In the genomic region with DNA sequence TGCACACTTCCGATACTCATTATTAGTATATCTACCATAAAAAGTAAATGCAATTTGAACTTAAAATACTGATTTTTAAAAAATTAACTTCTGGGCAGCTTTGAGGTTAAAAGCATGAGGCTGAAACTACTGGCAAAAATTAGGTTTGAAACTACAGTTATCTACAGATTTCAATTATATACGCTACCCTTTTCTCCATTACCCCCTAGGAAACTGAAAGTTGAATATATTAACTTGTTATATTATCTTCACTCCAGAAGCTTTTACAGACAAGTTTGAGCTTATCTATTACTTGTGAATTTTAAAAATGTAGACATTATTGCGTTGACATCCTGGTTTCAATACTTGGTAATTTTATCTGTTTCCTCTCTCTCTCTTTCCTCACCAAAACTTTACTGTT, we compare ENCODE assay signal across 22 cellular contexts.
"Had no signal": no experiment of that assay in that cellular context is flagged by ENCODE, and none has a peak within 500 bp of the region (broad histone marks: within the 10 kb centered on the region; RNA-seq: fewer than 3 reads in every experiment).

No MANE protein-coding gene starts in this region.

- H3K4me1 ChIP-seq: neural progenitor cell, spleen, upper lobe of left lung had no signal

- H3K4me1 Mint-ChIP-seq: activated T-helper 17 cell treated with anti-CD3 and anti-CD28 coated beads, Interleukin-2, amount 50 U/mL, for 72 hours; brain; naive thymus-derived CD8-positive, alpha-beta T cell had no signal

- H3K36me3 ChIP-seq: neural progenitor cell, spleen, upper lobe of left lung had no signal

- H2AFZ ChIP-seq: neural progenitor cell had no signal

- H3K27ac ChIP-seq: neural progenitor cell, spleen, upper lobe of left lung had no signal

- H3K9me3 Mint-ChIP-seq: activated naive CD4-positive, alpha-beta T cell treated with anti-CD3 and anti-CD28 coated beads, Interleukin-2, amount 50 U/mL, for 72 hours; activated T-cell treated with anti-CD3 and anti-CD28 coated beads, Interleukin-2, amount 50 U/mL, for 24 hours; activated T-helper 17 cell treated with anti-CD3 and anti-CD28 coated beads, Interleukin-2, amount 50 U/mL, for 72 hours; neural progenitor cell; WTC11 had no signal

- H3K4me3 Mint-ChIP-seq: activated T-cell treated with anti-CD3 and anti-CD28 coated beads, Interleukin-2, amount 50 U/mL, for 24 hours; activated T-helper 17 cell treated with anti-CD3 and anti-CD28 coated beads, Interleukin-2, amount 50 U/mL, for 72 hours; brain; naive thymus-derived CD8-positive, alpha-beta T cell; neural progenitor cell; WTC11 had no signal

- H3K4me3 ChIP-seq: lung, neural progenitor cell, spleen, upper lobe of left lung had no signal

- H3K27ac Mint-ChIP-seq: activated naive CD4-positive, alpha-beta T cell treated with anti-CD3 and anti-CD28 coated beads, Interleukin-2, amount 50 U/mL, for 72 hours; activated T-cell treated with anti-CD3 and anti-CD28 coated beads, Interleukin-2, amount 50 U/mL, for 24 hours; activated T-helper 17 cell treated with anti-CD3 and anti-CD28 coated beads, Interleukin-2, amount 50 U/mL, for 72 hours; brain; naive thymus-derived CD8-positive, alpha-beta T cell; neural progenitor cell; progenitor cell of endocrine pancreas; WTC11 had no signal

- H3K9me3 ChIP-seq: spleen, upper lobe of left lung had no signal

- H3K27me3 Mint-ChIP-seq: activated T-cell treated with anti-CD3 and anti-CD28 coated beads, Interleukin-2, amount 50 U/mL, for 24 hours; activated T-helper 17 cell treated with anti-CD3 and anti-CD28 coated beads, Interleukin-2, amount 50 U/mL, for 72 hours; progenitor cell of endocrine pancreas had no signal

- ATAC-seq: activated naive CD4-positive, alpha-beta T cell treated with anti-CD3 and anti-CD28 coated beads, Interleukin-2, amount 50 U/mL, for 72 hours; activated T-helper 17 cell treated with anti-CD3 and anti-CD28 coated beads, Interleukin-2, amount 50 U/mL, for 72 hours; left lobe of liver; naive thymus-derived CD8-positive, alpha-beta T cell; WTC11 had no signal

- H3K27me3 ChIP-seq: neural progenitor cell, spleen, upper lobe of left lung had no signal

- H3K36me3 Mint-ChIP-seq: activated naive CD4-positive, alpha-beta T cell treated with anti-CD3 and anti-CD28 coated beads, Interleukin-2, amount 50 U/mL, for 72 hours; naive thymus-derived CD8-positive, alpha-beta T cell; neural progenitor cell had no signal

- FAIRE-seq: endometrium, kidney had no signal

- H3K9ac ChIP-seq: neural progenitor cell had no signal

- DNase-seq: activated CD8-positive, alpha-beta memory T cell treated with anti-CD3 and anti-CD28 coated beads for 24 hours; activated CD8-positive, alpha-beta memory T cell treated with anti-CD3 and anti-CD28 coated beads, Interleukin-2, amount 50 U/mL, for 4 hours; activated T-cell treated with anti-CD3 and anti-CD28 coated beads, Interleukin-2, amount 50 U/mL, for 24 hours; aorta; effector CD4-positive, alpha-beta T cell; kidney; naive thymus-derived CD8-positive, alpha-beta T cell; retina; spleen; stimulated activated CD4-positive, alpha-beta T cell treated with anti-CD3 and anti-CD28 coated beads, Interleukin-4, amount 100 ng/mL, for 1 hour; stimulated activated naive CD4-positive, alpha-beta T cell treated with Interleukin-2 at 50 U/mL for 16 hours; T-helper 9 cell; upper lobe of left lung had no signal

- H3K4me2 ChIP-seq: neural progenitor cell had no signal
